ENCODE assay signal across 20 cellular contexts in genomic region chr3:194905696-194906095, GRCh38.
DNase-seq lines count a peak whose midpoint lies in the region; TF ChIP-seq lines count a peak whose summit lies in the region.
"Had no signal": no experiment of that assay in that cellular context is flagged by ENCODE, and none has a peak within 500 bp of the region (broad histone marks: within the 10 kb centered on the region; RNA-seq: fewer than 3 reads in every experiment).

No MANE protein-coding gene starts in this region.

- in situ Hi-C loops in brain microvascular endothelial cell (cut with HindIII; ENCODE audit: low pct_ligation_motif_present, low sequenced_read_pairs) = no loop called here

- H2BK12ac ChIP-seq in mesenchymal stem cell (ENCODE audit: low read length in 2 of 2) = no peak overlapping the region

- no peak overlapping the region for H2AFZ ChIP-seq in mesenchymal stem cell (ENCODE audit: low read depth, low read length)

- no peaks in the 10 kb centered on the region for H3K36me3 ChIP-seq in brain microvascular endothelial cell (replicated peaks)
- H3K36me3 ChIP-seq in mesenchymal stem cell (ENCODE audit: control insufficient read depth in 1 of 2, insufficient read depth in 2 of 2, low read depth in 1 of 2, low read length in 2 of 2) = no peaks in the 10 kb centered on the region
- H3K36me3 ChIP-seq: vagina, WERI-Rb-1 had no signal

- no peak overlapping the region for H4K8ac ChIP-seq in mesenchymal stem cell (ENCODE audit: low read length)

- 57% methylated on average over 1 of the region's 2 CpGs for WGBS in mesenchymal stem cell

- no peak overlapping the region for H2BK15ac ChIP-seq in mesenchymal stem cell (ENCODE audit: low read depth, poor library complexity, severe bottlenecking)

- no peak for TF ChIP-seq CTCF in brain microvascular endothelial cell (IDR thresholded peaks at IDR 0.05; ENCODE audit: low read depth, low read length, missing control alignments)

- no peak overlapping the region for H3K18ac ChIP-seq in mesenchymal stem cell (ENCODE audit: low read depth in 1 of 2, low read length in 2 of 2)

- H3K4me3 ChIP-seq in brain microvascular endothelial cell (ENCODE audit: low read depth, low read length) (no peak overlapping the region), mesenchymal stem cell (ENCODE audit: insufficient read depth in 1 of 2, low read depth in 1 of 2, low read length in 2 of 2) (no peak overlapping the region)
- H3K4me3 ChIP-seq: lung, vagina had no signal

- peaks cover 5% of the 10 kb centered on the region for H3K9me3 ChIP-seq in mesenchymal stem cell (ENCODE audit: control insufficient read depth, low read length)
- H3K9me3 ChIP-seq: vagina had no signal

- H3K23ac ChIP-seq in mesenchymal stem cell (ENCODE audit: low read length in 2 of 2) = no peak overlapping the region

- H3K4me2 ChIP-seq in mesenchymal stem cell (ENCODE audit: low read length, poor library complexity, severe bottlenecking) = no peak overlapping the region

- H2AK5ac ChIP-seq in mesenchymal stem cell (ENCODE audit: low read length, severe bottlenecking) = no peak overlapping the region

- no peak overlapping the region for H3K14ac ChIP-seq in mesenchymal stem cell (ENCODE audit: low read length in 2 of 2)

- H4K91ac ChIP-seq in mesenchymal stem cell (ENCODE audit: low read length) = no peak overlapping the region

- no peak overlapping the region for H3K4ac ChIP-seq in mesenchymal stem cell (ENCODE audit: low read depth in 1 of 2, low read length in 2 of 2)

- H2BK120ac ChIP-seq in mesenchymal stem cell (ENCODE audit: low read depth, low read length) = no peak overlapping the region

- H3K4me1 ChIP-seq in mesenchymal stem cell (ENCODE audit: control insufficient read depth, insufficient read depth, low read depth, low read length) = no peaks in the 10 kb centered on the region
- H3K4me1 ChIP-seq: Caco-2 had no signal

- no peak overlapping the region for H3K9ac ChIP-seq in mesenchymal stem cell (ENCODE audit: low read length)

- H3K79me1 ChIP-seq in mesenchymal stem cell (replicated peaks; ENCODE audit: low read length, poor library complexity, severe bottlenecking) = no peaks in the 10 kb centered on the region

- H3K27ac ChIP-seq in brain microvascular endothelial cell (no peak overlapping the region), mesenchymal stem cell (ENCODE audit: low read length, poor library complexity, severe bottlenecking) (no peak overlapping the region)
- H3K27ac ChIP-seq: vagina, WERI-Rb-1 had no signal

- no peaks in the 10 kb centered on the region for H3K27me3 ChIP-seq in brain microvascular endothelial cell (replicated peaks)
- peaks cover 7 to 16% of the 10 kb centered on the region in 2 experiments for H3K27me3 ChIP-seq in mesenchymal stem cell (ENCODE audit: control insufficient read depth in 1 of 2, insufficient read depth in 1 of 2, low read length in 2 of 2)
- H3K27me3 ChIP-seq: vagina had no signal

- no peak overlapping the region for H2BK5ac ChIP-seq in mesenchymal stem cell (ENCODE audit: low read depth, low read length, poor library complexity, severe bottlenecking)

- DNase-seq in EL (peak; percentile 29), NCI-H2029 treated with DMSO at 0.1 percent for 48 hours (lab: John Stamatoyannopoulos, UW) (peak; percentile 34), brain microvascular endothelial cell (peak; percentile 8), mesenchymal stem cell (peak; percentile 66), dedifferentiated amniotic fluid mesenchymal stem cell (ENCODE audit: extremely low spot score) (no peak), HuH-7 (ENCODE audit: low spot score) (no peak), LoVo (ENCODE audit: low spot score) (no peak)
- DNase-seq: activated CD4-positive, alpha-beta T cell treated with anti-CD3 and anti-CD28 coated beads, Interleukin-2, amount 50 U/mL, for 48 hours; activated naive CD4-positive, alpha-beta T cell treated with anti-CD3 and anti-CD28 coated beads for 36 hours; activated T-cell treated with anti-CD3 and anti-CD28 coated beads for 4 hours; AML-193; Caco-2; MM.1S; NCI-H1930; SIG-M5; small intestine; stimulated activated CD4-positive, alpha-beta T cell treated with anti-CD3 and anti-CD28 coated beads, Interleukin-4, amount 100 ng/mL, for 24 hours; WERI-Rb-1 had no signal

Comparison
In these comparisons a context has a peak if more than half of its experiments do, and no peak if none do; other contexts are left out.
1. DNase-seq: peak in EL (single experiment), NCI-H2029 treated with DMSO at 0.1 percent for 48 hours (single experiment), brain microvascular endothelial cell (single experiment) and mesenchymal stem cell (single experiment); none in dedifferentiated amniotic fluid mesenchymal stem cell (single experiment), HuH-7 (single experiment) and LoVo (single experiment).